ENCODE assay signal across 1 cellular context in genomic region chr20:47285189-47285588, GRCh38.
TF ChIP-seq lines count a peak whose summit lies in the region.

No MANE protein-coding gene starts in this region.

TF ChIP-seq in GM23338, 12 proteins besides CTCF, POLR2A, EP300 and RAD21 (continued from another document):
- TF ChIP-seq REST (IDR thresholded peaks at IDR 0.05; ENCODE audit: unreplicated experiment), result no peak
- TF ChIP-seq ETS1 (IDR thresholded peaks at IDR 0.05), result no peak
- TF ChIP-seq CREB1 (CRISPR knock-in tag; IDR thresholded peaks at IDR 0.05; ENCODE audit: low read depth), result no peak
TF ChIP-seq in GM23338: peak in this region for 0.
